1 cellular context compared by ENCODE assay signal in the genomic region with DNA sequence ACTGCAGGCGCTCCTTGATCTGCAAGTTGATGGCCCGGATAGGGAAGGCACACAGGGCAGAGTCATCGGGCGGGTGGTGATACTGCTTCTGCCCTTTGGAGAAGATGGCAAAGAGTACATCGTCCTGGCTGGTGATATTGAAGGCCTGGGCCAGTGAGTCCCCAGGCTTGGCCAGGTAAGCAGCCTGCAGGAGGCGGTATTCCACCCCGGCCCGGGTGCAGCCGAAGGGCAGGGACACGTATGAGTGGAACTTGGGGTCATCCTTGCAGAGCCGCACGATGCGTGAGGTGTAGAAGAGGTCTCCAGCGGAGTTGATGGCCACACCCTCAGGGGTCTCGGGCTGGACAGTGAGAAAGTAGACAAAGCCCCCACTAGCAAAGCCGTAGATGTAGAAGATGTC.
TF ChIP-seq lines count a peak whose summit lies in the region.

No MANE protein-coding gene starts in this region.

TF ChIP-seq in IMR-90, 13 proteins besides CTCF, POLR2A, EP300 and RAD21 (continued from another document):
- TF ChIP-seq SMC3 (IDR thresholded peaks at IDR 0.05; ENCODE audit: low read depth, low read length): no peak
- no peak for TF ChIP-seq FOS (IDR thresholded peaks at IDR 0.05; ENCODE audit: low read depth, low read length)
- TF ChIP-seq NFE2L2 (IDR thresholded peaks at IDR 0.05; ENCODE audit: low read depth, low read length): no peak
